In the genomic region with DNA sequence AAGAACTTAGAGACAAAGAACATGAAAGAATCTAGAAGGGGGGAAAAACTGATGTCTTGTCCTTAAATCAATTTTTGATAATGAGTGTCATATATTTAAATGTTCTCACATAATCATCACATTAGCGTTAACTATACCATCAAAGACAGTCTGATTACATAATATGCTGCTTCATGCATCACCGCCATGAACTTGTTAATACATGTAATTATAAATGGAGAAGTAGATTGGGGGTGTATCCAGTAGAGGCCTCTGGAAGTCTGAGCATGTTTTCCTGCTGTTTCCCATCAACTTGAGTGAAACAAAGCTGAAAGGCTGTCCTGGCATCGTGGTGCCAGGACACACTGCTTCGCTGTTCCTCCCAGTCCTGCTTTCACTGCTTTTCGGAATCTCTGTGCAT, we compare ENCODE assay signal across 33 cellular contexts. TPM values are rescaled to one million over a fixed set of nuclear protein-coding genes. Genes with fewer than 3 reads are reported as not detected.
"Had no signal": no experiment of that assay in that cellular context is flagged by ENCODE, and none has a peak within 500 bp of the region (broad histone marks: within the 10 kb centered on the region; RNA-seq: fewer than 3 reads in every experiment).

No MANE protein-coding gene starts in this region.

- FAIRE-seq: endometrium, endothelial cell of umbilical vein had no signal

- H3K4me1 ChIP-seq: adrenal gland, colonic mucosa, esophagus muscularis mucosa, gastroesophageal sphincter had no signal

- H3K36me3 ChIP-seq: adrenal gland, cardiac muscle cell, colonic mucosa, esophagus muscularis mucosa, gastroesophageal sphincter, WERI-Rb-1 had no signal

- ATAC-seq: activated CD4-positive, alpha-beta T cell treated with anti-CD3 and anti-CD28 coated beads for 36 hours; activated CD8-positive, alpha-beta T cell treated with anti-CD3 and anti-CD28 coated beads for 36 hours; activated naive CD8-positive, alpha-beta T cell treated with anti-CD3 and anti-CD28 coated beads, Interleukin-2, amount 50 U/mL, for 24 hours; activated T-cell treated with anti-CD3 and anti-CD28 coated beads, Interleukin-2, amount 50 U/mL, for 4 hours; activated T-helper 17 cell treated with anti-CD3 and anti-CD28 coated beads, Interleukin-2, amount 50 U/mL, for 72 hours; body of pancreas; gastroesophageal sphincter; T-helper 17 cell had no signal

- H3K9me3 ChIP-seq: adrenal gland, body of pancreas, colonic mucosa, esophagus muscularis mucosa, gastroesophageal sphincter had no signal

- H3K27ac ChIP-seq: adrenal gland, body of pancreas, cardiac muscle cell, colonic mucosa, esophagus muscularis mucosa, gastroesophageal sphincter, WERI-Rb-1 had no signal

- H3K27me3 ChIP-seq: body of pancreas, colonic mucosa had no signal

- DNase-seq: activated CD4-positive, alpha-beta T cell treated with anti-CD3 and anti-CD28 coated beads for 36 hours; activated CD4-positive, alpha-beta T cell treated with anti-CD3 and anti-CD28 coated beads, Interleukin-2, amount 10 ng/mL, durations not matched to agents 7 days and 5 days; activated CD4-positive, alpha-beta T cell treated with anti-CD3 and anti-CD28 coated beads, Interleukin-2, amount 50 U/mL, for 48 hours; activated CD4-positive, CD25-positive, alpha-beta regulatory T cell; activated CD4-positive, CD25-positive, alpha-beta regulatory T cell treated with anti-CD3 and anti-CD28 coated beads, Interleukin-2, amount 50 U/mL, for 72 hours; activated CD8-positive, alpha-beta memory T cell treated with anti-CD3 and anti-CD28 coated beads for 24 hours; activated CD8-positive, alpha-beta T cell treated with anti-CD3 and anti-CD28 coated beads for 36 hours; activated effector memory CD4-positive, alpha-beta T cell treated with Interleukin-2 at 50 U/mL for 16 hours; activated gamma-delta T cell treated with Interleukin-2 at 50 U/mL for 16 hours; activated naive CD4-positive, alpha-beta T cell treated with Interleukin-2 at 50 U/mL for 16 hours; activated naive CD8-positive, alpha-beta T cell treated with anti-CD3 and anti-CD28 coated beads for 36 hours; activated naive CD8-positive, alpha-beta T cell treated with anti-CD3 and anti-CD28 coated beads, Interleukin-2, amount 50 U/mL, for 24 hours; activated T-cell treated with anti-CD3 and anti-CD28 coated beads, Interleukin-2, amount 50 U/mL, for 4 hours; adrenal gland; amygdala; aorta; body of pancreas; central memory CD4-positive, alpha-beta T cell; cerebellar nuclear complex; colonic mucosa; effector CD8-positive, alpha-beta T cell; foreskin melanocyte; hippocampal formation; T-helper 1 cell; T-helper 17 cell; T1000; WERI-Rb-1 had no signal

- H3K4me3 ChIP-seq: adrenal gland, body of pancreas, cardiac muscle cell, colonic mucosa, esophagus muscularis mucosa, gastroesophageal sphincter had no signal

RNA-seq across cellular contexts. Expression of gene PRLHR, which starts 48.2 kb away (rescaled TPM):
- polyA plus RNA-seq: aorta, cardiac muscle cell, endothelial cell of umbilical vein had no signal
